Comparison of ENCODE assay signal across 2 cellular contexts in genomic region chr7:93574269-93574645, GRCh38.
A peak's percentile ranks its signal among the peaks of the same experiment; 100 is the strongest.
TF ChIP-seq lines count a peak whose summit lies in the region.

No MANE protein-coding gene starts in this region.

TF ChIP-seq in A549, 52 proteins besides CTCF, POLR2A, EP300 and RAD21:
- TF ChIP-seq MAZ (IDR thresholded peaks at IDR 0.05; ENCODE audit: borderline replicate concordance, low read depth, low read length) (no peak), HEYL (CRISPR knock-in tag; IDR thresholded peaks at IDR 0.05) (no peak), RARB (CRISPR knock-in tag; IDR thresholded peaks at IDR 0.05) (no peak), ESRRA (IDR thresholded peaks at IDR 0.05; ENCODE audit: borderline replicate concordance, low read length) (no peak), TFCP2L1 (CRISPR knock-in tag; IDR thresholded peaks at IDR 0.05) (no peak), NR3C1 (IDR thresholded peaks at IDR 0.05) (no peak), HDAC2 (IDR thresholded peaks at IDR 0.05) (no peak), ZNF302 (CRISPR knock-in tag; IDR thresholded peaks at IDR 0.05) (no peak), TP53 (CRISPR knock-in tag; IDR thresholded peaks at IDR 0.05) (no peak), REST (IDR thresholded peaks at IDR 0.05) (no peak), ZC3H11A (IDR thresholded peaks at IDR 0.05) (no peak), PBX3 (IDR thresholded peaks at IDR 0.05) (no peak)

TF ChIP-seq in endothelial cell of umbilical vein, 7 proteins besides CTCF, POLR2A, EP300 and RAD21:
- TF ChIP-seq EZH2 (IDR thresholded peaks at IDR 0.05; ENCODE audit: borderline replicate concordance, low read depth, low read length, severe bottlenecking) (peak; percentile 63), POLR2AphosphoS5 (IDR thresholded peaks at IDR 0.05; ENCODE audit: insufficient read depth, low read depth, low read length) (no peak), JUN (IDR thresholded peaks at IDR 0.05; ENCODE audit: borderline replicate concordance, insufficient read depth, insufficient read length, low read depth) (no peak)
TF ChIP-seq in endothelial cell of umbilical vein: peak in this region for 1.
